In genomic region chr14:99831915-99832314, GRCh38 we compare ENCODE assay signal across 25 cellular contexts. TPM values are rescaled to one million over a fixed set of nuclear protein-coding genes. Genes with fewer than 3 reads are reported as not detected.
"Had no signal": no experiment of that assay in that cellular context is flagged by ENCODE, and none has a peak within 500 bp of the region (broad histone marks: within the 10 kb centered on the region; RNA-seq: fewer than 3 reads in every experiment).

No MANE protein-coding gene starts in this region.

- H3K4me3 Mint-ChIP-seq: dendritic cell treated with granulocyte-macrophage colony-stimulating factor and Interleukin-4, amounts not matched to agents 40 ng/mL and 50 ng/mL, for 4 days; effector memory CD8-positive, alpha-beta T cell; immature natural killer cell; mesothelial cell of epicardium; naive B cell had no signal

- H3K27ac Mint-ChIP-seq: dendritic cell treated with granulocyte-macrophage colony-stimulating factor and Interleukin-4, amounts not matched to agents 40 ng/mL and 50 ng/mL, for 4 days; effector memory CD8-positive, alpha-beta T cell; immature natural killer cell; mesothelial cell of epicardium; naive B cell had no signal

- H3K27me3 ChIP-seq: colonic mucosa, gastrocnemius medialis, heart left ventricle, hepatocyte, left lung had no signal

- H2AFZ ChIP-seq: hepatocyte had no signal

- H3K4me1 ChIP-seq: colonic mucosa, esophagus squamous epithelium, gastrocnemius medialis, heart left ventricle, left lung had no signal

- H3K4me2 ChIP-seq: hepatocyte had no signal

- FAIRE-seq: endothelial cell of umbilical vein, kidney had no signal

- H3K9me3 ChIP-seq: colonic mucosa, esophagus squamous epithelium, gastrocnemius medialis, heart left ventricle, left lung, lower lobe of right lung, mucosa of descending colon had no signal

- H3K27ac ChIP-seq: colonic mucosa, esophagus squamous epithelium, gastrocnemius medialis, heart left ventricle, hepatocyte, left lung, lower lobe of right lung had no signal

- H3K36me3 Mint-ChIP-seq: immature natural killer cell, mesothelial cell of epicardium, naive B cell had no signal

- H3K4me1 Mint-ChIP-seq: immature natural killer cell, mesothelial cell of epicardium had no signal

- DNase-seq: colonic mucosa; cortex of kidney; effector CD8-positive, alpha-beta T cell; effector memory CD8-positive, alpha-beta T cell; esophagus squamous epithelium; foreskin fibroblast; foreskin melanocyte; gastrocnemius medialis; heart left ventricle; hypothalamus; immature natural killer cell; islet precursor cell; kidney; kidney glomerular epithelial cell; left colon; left lung; left ventricle myocardium superior; lower lobe of right lung; mesenchymal stem cell; mucosa of descending colon; naive B cell had no signal

- H3K9me3 Mint-ChIP-seq: dendritic cell treated with granulocyte-macrophage colony-stimulating factor and Interleukin-4, amounts not matched to agents 40 ng/mL and 50 ng/mL, for 4 days; effector memory CD8-positive, alpha-beta T cell; immature natural killer cell; mesothelial cell of epicardium had no signal

- ATAC-seq: effector memory CD8-positive, alpha-beta T cell; gastrocnemius medialis; heart left ventricle; left colon; left lung; left ventricle myocardium superior; lower lobe of right lung; mucosa of descending colon had no signal

- H3K36me3 ChIP-seq: colonic mucosa, esophagus squamous epithelium, gastrocnemius medialis, heart left ventricle, left lung, lower lobe of right lung had no signal

- H3K4me3 ChIP-seq: colonic mucosa, esophagus squamous epithelium, gastrocnemius medialis, heart left ventricle, hepatocyte, left lung, lower lobe of right lung, mucosa of descending colon had no signal

RNA-seq across cellular contexts. Expression of gene EML1, which starts 38.7 kb away (rescaled TPM):
- polyA plus RNA-seq: immature natural killer cell had no signal
